ENCODE assay signal across 8 cellular contexts in the genomic region with DNA sequence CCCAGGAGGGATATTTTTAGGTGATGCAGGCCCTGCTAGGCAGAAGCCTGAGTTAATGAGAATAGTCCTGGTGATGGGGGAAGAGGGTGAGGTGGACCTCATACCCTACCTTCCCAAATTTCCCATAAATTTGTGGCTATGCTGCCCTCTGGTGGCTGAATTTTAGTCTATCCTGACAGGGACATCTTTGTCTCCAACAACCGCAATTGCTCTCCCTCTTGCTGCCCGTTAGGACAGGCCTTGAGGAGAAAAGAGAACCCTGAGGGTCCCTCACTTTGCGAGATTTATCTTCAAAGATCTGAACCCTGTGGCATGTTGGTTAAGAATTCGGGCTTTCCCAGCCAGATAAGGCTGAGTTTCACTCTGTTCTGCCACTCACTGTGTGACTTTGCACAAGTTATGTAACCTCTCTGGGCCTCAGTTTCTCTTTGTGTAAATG. TPM values are rescaled to one million over a fixed set of nuclear protein-coding genes. Genes with fewer than 3 reads are reported as not detected.
DNase-seq lines count a peak whose midpoint lies in the region; ATAC-seq and TF ChIP-seq lines count a peak whose summit lies in the region.

No MANE protein-coding gene starts in this region.

- DNase-seq in AG09319 (ENCODE audit: extremely low read depth, low read depth), result no peak
- DNase-seq in NCI-H2171 treated with DMSO at 0.1 percent for 48 hours (lab: John Stamatoyannopoulos, UW), result peak; percentile 77
- peak; percentile 40 for DNase-seq in activated CD4-positive, alpha-beta T cell treated with anti-CD3 and anti-CD28 coated beads, Interleukin-2, amount 10 ng/mL, durations not matched to agents 7 days and 5 days
- DNase-seq in foreskin fibroblast, result peak; percentile 51 to 82
- DNase-seq in pons (ENCODE audit: low spot score), result peak; percentile 72
- no peak for DNase-seq in germinal center (ENCODE audit: low spot score)

- CTCF ChIA-PET in activated CD4-positive, alpha-beta T cell treated with anti-CD3 and anti-CD28 coated beads, Interleukin-2, amount 10 ng/mL, durations not matched to agents 7 days and 5 days (lab: Charles Lee), result interaction anchor here (2.4 to 4.3 kb wide), 2 partner anchors 15 to 44 kb away, joined by 9 to 23 read pairs; no protein-coding TSS in a partner anchor

- H3K27ac Mint-ChIP-seq in activated CD4-positive, alpha-beta T cell treated with anti-CD3 and anti-CD28 coated beads, Interleukin-2, amount 10 ng/mL, durations not matched to agents 7 days and 5 days, result peak overlapping the region; percentile 21

- H3K36me3 Mint-ChIP-seq in activated CD4-positive, alpha-beta T cell treated with anti-CD3 and anti-CD28 coated beads, Interleukin-2, amount 10 ng/mL, durations not matched to agents 7 days and 5 days (ENCODE audit: low read depth), result peaks cover 54% of the 10 kb centered on the region

- H3K4me3 ChIP-seq in foreskin fibroblast (ENCODE audit: low read depth in 1 of 2, low read length in 2 of 2), result no peak overlapping the region

- no peak for ATAC-seq in HG03139 (IDR thresholded peaks at IDR 0.05; ENCODE audit: unreplicated experiment)

- H3K4me1 Mint-ChIP-seq in activated CD4-positive, alpha-beta T cell treated with anti-CD3 and anti-CD28 coated beads, Interleukin-2, amount 10 ng/mL, durations not matched to agents 7 days and 5 days, result peaks cover 46% of the 10 kb centered on the region

- POLR2A ChIA-PET in activated CD4-positive, alpha-beta T cell treated with anti-CD3 and anti-CD28 coated beads, Interleukin-2, amount 10 ng/mL, durations not matched to agents 7 days and 5 days (lab: Charles Lee), result no interaction called here

- no peak overlapping the region for H3K4me3 Mint-ChIP-seq in activated CD4-positive, alpha-beta T cell treated with anti-CD3 and anti-CD28 coated beads, Interleukin-2, amount 10 ng/mL, durations not matched to agents 7 days and 5 days

- peak; percentile 67 for TF ChIP-seq CTCF in AG09319 (IDR thresholded peaks at IDR 0.05; ENCODE audit: low read depth, low read length)
- TF ChIP-seq CTCF in GM12872 (IDR thresholded peaks at IDR 0.05; ENCODE audit: insufficient read depth, low read depth, low read length), result peak; percentile 77
- TF ChIP-seq CTCF in foreskin fibroblast (IDR thresholded peaks at IDR 0.05; ENCODE audit: low read depth, low read length), result peak; percentile 54

- H3K9me3 Mint-ChIP-seq in activated CD4-positive, alpha-beta T cell treated with anti-CD3 and anti-CD28 coated beads, Interleukin-2, amount 10 ng/mL, durations not matched to agents 7 days and 5 days, result no peaks in the 10 kb centered on the region

- peaks cover 2% of the 10 kb centered on the region for H3K27me3 Mint-ChIP-seq in activated CD4-positive, alpha-beta T cell treated with anti-CD3 and anti-CD28 coated beads, Interleukin-2, amount 10 ng/mL, durations not matched to agents 7 days and 5 days

RNA-seq across cellular contexts. Expression of a gene that starts 9.8 kb away (rescaled TPM):
- 1 to 10 TPM in 1 of 2 experiments, under 1 TPM in 1; 0.48 to 1.3 TPM for total RNA-seq in activated CD4-positive, alpha-beta T cell treated with anti-CD3 and anti-CD28 coated beads, Interleukin-2, amount 10 ng/mL, durations not matched to agents 7 days and 5 days

RNA-seq across cellular contexts. Expression of a gene that starts 24.8 kb away (rescaled TPM):
- 10 to 100 TPM; 83.5 to 88.7 TPM for total RNA-seq in activated CD4-positive, alpha-beta T cell treated with anti-CD3 and anti-CD28 coated beads, Interleukin-2, amount 10 ng/mL, durations not matched to agents 7 days and 5 days

RNA-seq across cellular contexts. Expression of a gene that starts 30.0 kb away (rescaled TPM):
- under 1 TPM; 0.15 to 0.33 TPM for total RNA-seq in activated CD4-positive, alpha-beta T cell treated with anti-CD3 and anti-CD28 coated beads, Interleukin-2, amount 10 ng/mL, durations not matched to agents 7 days and 5 days

Comparison
In these comparisons a context has a peak if more than half of its experiments do, and no peak if none do; other contexts are left out.
1. DNase-seq: peak in NCI-H2171 treated with DMSO at 0.1 percent for 48 hours (single experiment), activated CD4-positive, alpha-beta T cell treated with anti-CD3 and anti-CD28 coated beads, Interleukin-2, amount 10 ng/mL, durations not matched to agents 7 days and 5 days (single experiment), foreskin fibroblast (2 of 2) and pons (single experiment); none in AG09319 (single experiment) and germinal center (single experiment).
2. Peak in every context shown above with its lines, with median percentiles within 50 percentile points of each other: CTCF ChIP-seq.